In genomic region chr1:87394462-87394861, GRCh38 we compare ENCODE assay signal across 19 cellular contexts.
"Had no signal": no experiment of that assay in that cellular context is flagged by ENCODE, and none has a peak within 500 bp of the region (broad histone marks: within the 10 kb centered on the region; RNA-seq: fewer than 3 reads in every experiment).

No MANE protein-coding gene starts in this region.

- H3K4me1 Mint-ChIP-seq: activated CD4-positive, alpha-beta T cell treated with anti-CD3 and anti-CD28 coated beads for 36 hours; activated CD8-positive, alpha-beta memory T cell treated with anti-CD3 and anti-CD28 coated beads, Interleukin-2, amount 10 ng/mL, durations not matched to agents 7 days and 5 days; activated naive CD8-positive, alpha-beta T cell treated with anti-CD3 and anti-CD28 coated beads, Interleukin-2, amount 10 ng/mL, durations not matched to agents 7 days and 5 days; activated T-helper 17 cell treated with anti-CD3 and anti-CD28 coated beads, Interleukin-2, amount 50 U/mL, for 72 hours had no signal

- H3K27ac Mint-ChIP-seq: activated CD4-positive, alpha-beta memory T cell treated with anti-CD3 and anti-CD28 coated beads, Interleukin-2, amount 10 ng/mL, durations not matched to agents 7 days and 5 days; activated CD4-positive, alpha-beta T cell treated with anti-CD3 and anti-CD28 coated beads for 36 hours; activated CD8-positive, alpha-beta memory T cell treated with anti-CD3 and anti-CD28 coated beads, Interleukin-2, amount 10 ng/mL, durations not matched to agents 7 days and 5 days; activated naive CD8-positive, alpha-beta T cell treated with anti-CD3 and anti-CD28 coated beads, Interleukin-2, amount 10 ng/mL, durations not matched to agents 7 days and 5 days; activated T-helper 17 cell treated with anti-CD3 and anti-CD28 coated beads, Interleukin-2, amount 50 U/mL, for 72 hours; natural killer cell had no signal

- H3K4me3 Mint-ChIP-seq: activated CD4-positive, alpha-beta memory T cell treated with anti-CD3 and anti-CD28 coated beads, Interleukin-2, amount 10 ng/mL, durations not matched to agents 7 days and 5 days; activated CD4-positive, alpha-beta T cell treated with anti-CD3 and anti-CD28 coated beads for 36 hours; activated CD8-positive, alpha-beta memory T cell treated with anti-CD3 and anti-CD28 coated beads, Interleukin-2, amount 10 ng/mL, durations not matched to agents 7 days and 5 days; activated naive CD8-positive, alpha-beta T cell treated with anti-CD3 and anti-CD28 coated beads, Interleukin-2, amount 10 ng/mL, durations not matched to agents 7 days and 5 days; activated T-helper 17 cell treated with anti-CD3 and anti-CD28 coated beads, Interleukin-2, amount 50 U/mL, for 72 hours; natural killer cell had no signal

- H2AFZ ChIP-seq: hepatocyte had no signal

- H3K27ac ChIP-seq: body of pancreas, dorsolateral prefrontal cortex, hepatocyte, lower lobe of right lung, sigmoid colon, thyroid gland had no signal

- H3K27me3 Mint-ChIP-seq: activated CD8-positive, alpha-beta memory T cell treated with anti-CD3 and anti-CD28 coated beads, Interleukin-2, amount 10 ng/mL, durations not matched to agents 7 days and 5 days; activated T-helper 17 cell treated with anti-CD3 and anti-CD28 coated beads, Interleukin-2, amount 50 U/mL, for 72 hours had no signal

- DNase-seq: activated CD4-positive, alpha-beta memory T cell treated with anti-CD3 and anti-CD28 coated beads, Interleukin-2, amount 10 ng/mL, durations not matched to agents 7 days and 5 days; activated CD4-positive, alpha-beta T cell treated with anti-CD3 and anti-CD28 coated beads for 36 hours; activated CD8-positive, alpha-beta memory T cell treated with anti-CD3 and anti-CD28 coated beads, Interleukin-2, amount 10 ng/mL, durations not matched to agents 7 days and 5 days; activated naive CD4-positive, alpha-beta T cell treated with Interleukin-2 at 50 U/mL for 16 hours; activated naive CD8-positive, alpha-beta T cell treated with anti-CD3 and anti-CD28 coated beads, Interleukin-2, amount 10 ng/mL, durations not matched to agents 7 days and 5 days; body of pancreas; central memory CD4-positive, alpha-beta T cell; dorsolateral prefrontal cortex; foreskin fibroblast; left cardiac atrium; lower lobe of right lung; natural killer cell; nucleus accumbens; sigmoid colon; stimulated activated CD8-positive, alpha-beta memory T cell treated with anti-CD3 and anti-CD28 coated beads, Interleukin-4, amount 100 ng/mL, for 48 hours; stimulated activated naive CD4-positive, alpha-beta T cell; thyroid gland had no signal

- H3K36me3 Mint-ChIP-seq: activated CD8-positive, alpha-beta memory T cell treated with anti-CD3 and anti-CD28 coated beads, Interleukin-2, amount 10 ng/mL, durations not matched to agents 7 days and 5 days; activated naive CD8-positive, alpha-beta T cell treated with anti-CD3 and anti-CD28 coated beads, Interleukin-2, amount 10 ng/mL, durations not matched to agents 7 days and 5 days had no signal

- H3K27me3 ChIP-seq: body of pancreas, dorsolateral prefrontal cortex, hepatocyte, sigmoid colon, thyroid gland had no signal

- H3K4me2 ChIP-seq: hepatocyte had no signal

- H3K4me1 ChIP-seq: body of pancreas, lower lobe of right lung had no signal

- H3K36me3 ChIP-seq: lower lobe of right lung, sigmoid colon, thyroid gland had no signal

- H3K9me3 Mint-ChIP-seq: activated CD4-positive, alpha-beta memory T cell treated with anti-CD3 and anti-CD28 coated beads, Interleukin-2, amount 10 ng/mL, durations not matched to agents 7 days and 5 days; activated naive CD8-positive, alpha-beta T cell treated with anti-CD3 and anti-CD28 coated beads, Interleukin-2, amount 10 ng/mL, durations not matched to agents 7 days and 5 days; activated T-helper 17 cell treated with anti-CD3 and anti-CD28 coated beads, Interleukin-2, amount 50 U/mL, for 72 hours; natural killer cell had no signal

- H3K4me3 ChIP-seq: body of pancreas, dorsolateral prefrontal cortex, hepatocyte, lower lobe of right lung, sigmoid colon, thyroid gland had no signal

- ATAC-seq: activated CD4-positive, alpha-beta T cell treated with anti-CD3 and anti-CD28 coated beads for 36 hours; activated CD8-positive, alpha-beta memory T cell treated with anti-CD3 and anti-CD28 coated beads, Interleukin-2, amount 10 ng/mL, durations not matched to agents 7 days and 5 days; activated T-helper 17 cell treated with anti-CD3 and anti-CD28 coated beads, Interleukin-2, amount 50 U/mL, for 72 hours; body of pancreas; left cardiac atrium; lower lobe of right lung; natural killer cell had no signal

- H3K79me2 ChIP-seq: hepatocyte had no signal

- H3K9me3 ChIP-seq: body of pancreas, lower lobe of right lung, sigmoid colon, thyroid gland had no signal
